In genomic region chr10:59055046-59055445, GRCh38 we compare ENCODE assay signal across 16 cellular contexts.
DNase-seq lines count a peak whose midpoint lies in the region; ATAC-seq and TF ChIP-seq lines count a peak whose summit lies in the region.
"Had no signal": no experiment of that assay in that cellular context is flagged by ENCODE, and none has a peak within 500 bp of the region (broad histone marks: within the 10 kb centered on the region; RNA-seq: fewer than 3 reads in every experiment).

No MANE protein-coding gene starts in this region.

- H3K9me3 Mint-ChIP-seq in immature natural killer cell: peaks cover 3 to 30% (median 9%) of the 10 kb centered on the region in 6 donors

- H2BK12ac ChIP-seq in mesenchymal stem cell (ENCODE audit: low read length in 2 of 2): no peak overlapping the region

- no peaks in the 10 kb centered on the region for H3K79me1 ChIP-seq in mesenchymal stem cell (replicated peaks; ENCODE audit: low read length, poor library complexity, severe bottlenecking)

- no peak overlapping the region for H3K27ac ChIP-seq in mesenchymal stem cell (ENCODE audit: low read length, poor library complexity, severe bottlenecking)
- no peak overlapping the region for H3K27ac ChIP-seq in smooth muscle cell (ENCODE audit: low read depth)
- H3K27ac ChIP-seq: A549, HL-60 had no signal

- no peaks in the 10 kb centered on the region for H4K20me1 ChIP-seq in smooth muscle cell (ENCODE audit: low read depth)

- H3K36me3 ChIP-seq in mesenchymal stem cell (ENCODE audit: control insufficient read depth in 1 of 2, insufficient read depth in 2 of 2, low read depth in 1 of 2, low read length in 2 of 2) (no peaks in the 10 kb centered on the region), smooth muscle cell (ENCODE audit: low read depth) (no peaks in the 10 kb centered on the region)

- H3K27me3 ChIP-seq in mesenchymal stem cell (ENCODE audit: control insufficient read depth in 1 of 2, insufficient read depth in 1 of 2, low read length in 2 of 2) (no peaks in the 10 kb centered on the region), smooth muscle cell (ENCODE audit: low read depth) (no peaks in the 10 kb centered on the region)

- no peaks in the 10 kb centered on the region for H3K4me1 Mint-ChIP-seq in immature natural killer cell
- H3K4me1 Mint-ChIP-seq in T-helper 17 cell: no peaks in the 10 kb centered on the region
- H3K4me1 Mint-ChIP-seq: CD14-positive monocyte had no signal

- no peak overlapping the region for H3K23ac ChIP-seq in mesenchymal stem cell (ENCODE audit: low read length in 2 of 2)

- no peak overlapping the region for H2BK15ac ChIP-seq in mesenchymal stem cell (ENCODE audit: low read depth, poor library complexity, severe bottlenecking)

- no peak overlapping the region for H4K8ac ChIP-seq in mesenchymal stem cell (ENCODE audit: low read length)

- H3K4me3 Mint-ChIP-seq in immature natural killer cell (no peak overlapping the region), T-helper 17 cell (no peak overlapping the region)
- H3K4me3 Mint-ChIP-seq: CD14-positive monocyte; CD8-positive, alpha-beta T cell; H9 had no signal

- no peaks in the 10 kb centered on the region for H3K79me2 ChIP-seq in smooth muscle cell (ENCODE audit: low read depth)

- H2AFZ ChIP-seq in mesenchymal stem cell (ENCODE audit: low read depth, low read length) (no peak overlapping the region), smooth muscle cell (ENCODE audit: low read depth) (no peak overlapping the region)

- H3K4me2 ChIP-seq in mesenchymal stem cell (ENCODE audit: low read length, poor library complexity, severe bottlenecking) (no peak overlapping the region), smooth muscle cell (peak overlapping the region; percentile 18)
- H3K4me2 ChIP-seq: A549 had no signal

- no peaks in the 10 kb centered on the region for H3F3A ChIP-seq in smooth muscle cell (ENCODE audit: low read depth)

- no peaks in the 10 kb centered on the region for H3K9me3 ChIP-seq in mesenchymal stem cell (ENCODE audit: control insufficient read depth, low read length)
- H3K9me3 ChIP-seq in smooth muscle cell (replicated peaks; ENCODE audit: low read depth): no peaks in the 10 kb centered on the region
- no peaks in the 10 kb centered on the region for H3K9me3 ChIP-seq in T-helper 17 cell (ENCODE audit: control insufficient read depth, low read length, poor library complexity, severe bottlenecking)

- H3K18ac ChIP-seq in mesenchymal stem cell (ENCODE audit: low read depth in 1 of 2, low read length in 2 of 2): no peak overlapping the region

- TF ChIP-seq CTCF in fibroblast of mammary gland (conservative IDR thresholded peaks at IDR 0.05; ENCODE audit: control insufficient read depth, insufficient read depth, low read depth, low read length) (no peak), smooth muscle cell (IDR thresholded peaks at IDR 0.05; ENCODE audit: borderline replicate concordance, insufficient read depth, poor library complexity, severe bottlenecking) (no peak)

- no peak overlapping the region for H2AK5ac ChIP-seq in mesenchymal stem cell (ENCODE audit: low read length, severe bottlenecking)

- H2BK5ac ChIP-seq in mesenchymal stem cell (ENCODE audit: low read depth, low read length, poor library complexity, severe bottlenecking): no peak overlapping the region

- H4K91ac ChIP-seq in mesenchymal stem cell (ENCODE audit: low read length): no peak overlapping the region

- peak; percentile 32 for DNase-seq in amniotic stem cell (lab: John Stamatoyannopoulos, UW)
- peak; percentile 28 for DNase-seq in fibroblast of mammary gland (ENCODE audit: low read depth)
- DNase-seq in mesenchymal stem cell: peak; percentile 6
- DNase-seq in smooth muscle cell (lab: John Stamatoyannopoulos, UW; ENCODE audit: unreplicated experiment): no peak
- no peak for DNase-seq in DMS153 (lab: John Stamatoyannopoulos, UW)
- DNase-seq in iPS-NIHi7 (ENCODE audit: extremely low spot score): no peak
- DNase-seq in immature natural killer cell: no peak
- DNase-seq in T-helper 17 cell: no peak
- DNase-seq: CD8-positive, alpha-beta T cell; DND-41; GDM1; GOT3; H9 had no signal

- peaks cover 1% of the 10 kb centered on the region for H3K4me1 ChIP-seq in mesenchymal stem cell (ENCODE audit: control insufficient read depth, insufficient read depth, low read depth, low read length)
- H3K4me1 ChIP-seq in smooth muscle cell (ENCODE audit: low read depth): no peaks in the 10 kb centered on the region
- H3K4me1 ChIP-seq: A549 had no signal

- 80% methylated on average over 2 of the region's 2 CpGs for WGBS in mesenchymal stem cell
- WGBS in smooth muscle cell (ENCODE audit: low lambda C conversion rate): 78% methylated on average over 2 of the region's 2 CpGs

- no peak overlapping the region for H3K27ac Mint-ChIP-seq in immature natural killer cell
- no peak overlapping the region for H3K27ac Mint-ChIP-seq in T-helper 17 cell
- H3K27ac Mint-ChIP-seq: CD14-positive monocyte; CD8-positive, alpha-beta T cell; H9 had no signal

- H3K14ac ChIP-seq in mesenchymal stem cell (ENCODE audit: low read length in 2 of 2): no peak overlapping the region

- H3K36me3 Mint-ChIP-seq in immature natural killer cell: no peaks in the 10 kb centered on the region
- H3K36me3 Mint-ChIP-seq in T-helper 17 cell (ENCODE audit: low read depth): no peaks in the 10 kb centered on the region
- H3K36me3 Mint-ChIP-seq: CD14-positive monocyte; CD8-positive, alpha-beta T cell had no signal

- H3K4me3 ChIP-seq in fibroblast of mammary gland (ENCODE audit: control insufficient read depth, low read depth, low read length) (no peak overlapping the region), mesenchymal stem cell (ENCODE audit: insufficient read depth in 1 of 2, low read depth in 1 of 2, low read length in 2 of 2) (no peak overlapping the region), smooth muscle cell (no peak overlapping the region)
- H3K4me3 ChIP-seq: A549 had no signal

- no peak for ATAC-seq in T-helper 17 cell
- ATAC-seq: A549; CD8-positive, alpha-beta T cell had no signal

- no peak overlapping the region for H3K9ac ChIP-seq in mesenchymal stem cell (ENCODE audit: low read length)
- no peak overlapping the region for H3K9ac ChIP-seq in smooth muscle cell (ENCODE audit: low read depth)

- no peak overlapping the region for H3K4ac ChIP-seq in mesenchymal stem cell (ENCODE audit: low read depth in 1 of 2, low read length in 2 of 2)

- H3K27me3 Mint-ChIP-seq in immature natural killer cell (ENCODE audit: low read depth in 3 of 3) (no peaks in the 10 kb centered on the region), T-helper 17 cell (no peaks in the 10 kb centered on the region)

- H2BK120ac ChIP-seq in mesenchymal stem cell (ENCODE audit: low read depth, low read length): no peak overlapping the region

Comparison
In these comparisons a context has a peak if more than half of its experiments do, and no peak if none do; other contexts are left out.
1. DNase-seq: peak in amniotic stem cell (single experiment), fibroblast of mammary gland (single experiment) and mesenchymal stem cell (single experiment); none in smooth muscle cell (single experiment), DMS153 (single experiment), iPS-NIHi7 (single experiment), immature natural killer cell (0 of 3) and T-helper 17 cell (0 of 3).